Comparison of ENCODE assay signal across 29 cellular contexts in the genomic region with DNA sequence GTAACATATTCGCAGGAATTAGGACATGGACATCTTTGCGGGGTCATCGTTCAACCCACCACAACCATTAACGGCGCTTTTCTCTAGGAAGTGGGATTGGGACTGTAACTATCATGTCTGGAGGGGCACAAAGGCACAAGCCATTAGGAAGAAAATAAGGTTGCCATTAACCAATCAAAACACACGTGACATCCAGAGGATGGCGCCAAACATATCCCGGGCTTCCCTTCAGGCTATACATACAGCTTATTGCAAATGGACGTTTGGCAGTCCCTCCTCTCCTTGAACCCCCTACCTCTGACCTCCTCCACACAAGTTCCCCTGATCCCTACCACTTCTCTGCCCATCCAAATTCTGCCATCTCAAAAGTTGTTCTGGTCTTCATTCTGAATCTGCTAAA. TPM values are rescaled to one million over a fixed set of nuclear protein-coding genes. Genes with fewer than 3 reads are reported as not detected.
"Had no signal": no experiment of that assay in that cellular context is flagged by ENCODE, and none has a peak within 500 bp of the region (broad histone marks: within the 10 kb centered on the region; RNA-seq: fewer than 3 reads in every experiment).

No MANE protein-coding gene starts in this region.

- H3K27ac ChIP-seq: colonic mucosa, heart left ventricle, left ventricle myocardium inferior, lower lobe of right lung, pancreas, stomach, thoracic aorta, transverse colon had no signal

- DNase-seq: colonic mucosa; dermis blood vessel endothelial cell; heart left ventricle; hippocampal formation; kidney; left cardiac atrium; left ventricle myocardium inferior; lower lobe of right lung; naive B cell; occipital lobe; pancreas; right cardiac atrium; small intestine; stimulated activated CD4-positive, alpha-beta T cell treated with anti-CD3 and anti-CD28 coated beads, Interleukin-12 subunit alpha, Interleukin-12 subunit beta, amount 100 ng/mL, for 4 hours; stimulated activated naive CD4-positive, alpha-beta T cell; stomach; substantia nigra; transverse colon had no signal

- FAIRE-seq: endothelial cell of umbilical vein, frontal cortex, kidney, pancreas, small intestine had no signal

- ATAC-seq: heart left ventricle, left cardiac atrium, lower lobe of right lung, pancreas, right cardiac atrium had no signal

- H3K4me3 ChIP-seq: colonic mucosa, heart left ventricle, left ventricle myocardium inferior, lower lobe of right lung, pancreas, stomach, thoracic aorta, transverse colon had no signal

- H3K4me3 Mint-ChIP-seq: memory B cell, mesothelial cell of epicardium, naive B cell, nephron had no signal

- H3K9me3 Mint-ChIP-seq: memory B cell, mesothelial cell of epicardium, naive B cell, nephron had no signal

- H3K27ac Mint-ChIP-seq: memory B cell, mesothelial cell of epicardium, naive B cell, nephron, progenitor cell of endocrine pancreas had no signal

- H3K36me3 ChIP-seq: colonic mucosa, heart left ventricle, left ventricle myocardium inferior, lower lobe of right lung, pancreas, stomach, thoracic aorta, transverse colon had no signal

- H3K36me3 Mint-ChIP-seq: memory B cell, mesothelial cell of epicardium, naive B cell had no signal

- H3K4me1 ChIP-seq: colonic mucosa, heart left ventricle, left ventricle myocardium inferior, lower lobe of right lung, pancreas, stomach, transverse colon had no signal

- H3K4me1 Mint-ChIP-seq: memory B cell, mesothelial cell of epicardium, naive B cell, nephron had no signal

- H3K9me3 ChIP-seq: colonic mucosa, heart left ventricle, left ventricle myocardium inferior, lower lobe of right lung, pancreas, stomach, thoracic aorta, transverse colon had no signal

RNA-seq across cellular contexts. Expression of gene GSX1, which starts 26.6 kb away (rescaled TPM):
- total RNA-seq: colonic mucosa, dermis blood vessel endothelial cell, endothelial cell of umbilical vein, fibroblast of lung, glomerular endothelial cell, heart left ventricle, kidney, left cardiac atrium, left ventricle myocardium inferior, lower lobe of right lung, mesothelial cell of epicardium, occipital lobe, pancreas, progenitor cell of endocrine pancreas, right cardiac atrium, stomach, thoracic aorta, transverse colon, ureter had no signal
- polyA plus RNA-seq: endothelial cell of umbilical vein, esophagus, fibroblast of lung, heart left ventricle, pancreas, right cardiac atrium, small intestine, stomach had no signal
